In the genomic region with DNA sequence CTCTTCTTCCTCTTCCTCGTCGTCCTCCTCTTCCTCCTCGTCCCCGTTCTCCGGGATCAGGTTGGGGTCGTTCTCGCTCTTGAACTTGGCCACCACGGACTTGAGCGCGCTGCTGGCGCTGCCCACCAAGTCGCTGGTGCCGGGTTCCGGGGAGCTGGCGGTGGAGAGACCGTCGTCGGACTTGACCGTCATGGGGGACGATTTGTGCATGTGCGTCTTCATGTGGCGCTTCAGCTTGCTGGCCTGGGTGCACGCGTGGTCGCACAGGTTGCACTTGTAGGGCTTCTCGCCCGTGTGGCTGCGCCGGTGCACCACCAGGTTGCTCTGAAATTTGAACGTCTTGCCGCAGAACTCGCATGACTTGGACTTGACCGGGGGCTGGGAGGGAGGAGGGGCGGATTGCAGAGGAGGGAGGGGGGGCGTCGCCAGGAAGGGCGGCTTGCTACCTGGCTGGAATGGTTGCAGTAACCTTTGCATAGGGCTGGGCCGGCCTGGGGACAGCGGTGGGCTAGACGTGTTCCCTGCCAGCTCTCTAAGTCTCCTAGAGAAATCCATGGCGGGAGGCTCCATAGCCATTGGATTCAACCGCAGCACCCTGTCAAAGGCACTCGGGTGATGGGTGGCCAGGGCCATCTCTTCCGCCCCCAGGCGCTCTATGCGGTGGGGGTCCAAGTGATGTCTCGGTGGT, we compare ENCODE assay signal across 25 cellular contexts.
DNase-seq lines count a peak whose midpoint lies in the region; ATAC-seq lines count a peak whose summit lies in the region.
"Had no signal": no experiment of that assay in that cellular context is flagged by ENCODE, and none has a peak within 500 bp of the region (broad histone marks: within the 10 kb centered on the region; RNA-seq: fewer than 3 reads in every experiment).

No MANE protein-coding gene starts in this region.

- no peaks in the 10 kb centered on the region for H3K27me3 Mint-ChIP-seq in stimulated activated naive CD8-positive, alpha-beta T cell treated with anti-CD3 and anti-CD28 coated beads, Interleukin-15, amount 100 ng/mL, for 72 hours
- H3K27me3 Mint-ChIP-seq in naive B cell: no peaks in the 10 kb centered on the region

- peak; percentile 45 for ATAC-seq in stimulated activated naive CD8-positive, alpha-beta T cell treated with anti-CD3 and anti-CD28 coated beads, Interleukin-15, amount 100 ng/mL, for 72 hours
- no peak for ATAC-seq in stimulated activated naive CD8-positive, alpha-beta T cell treated with anti-CD3 and anti-CD28 coated beads, Interleukin-15, Interleukin-2, amounts not matched to agents 100 U/mL and 50 U/mL, for 24 hours
- ATAC-seq in naive B cell (ENCODE audit: low read depth in 2 of 2) (no peak), HG02623 (IDR thresholded peaks at IDR 0.05; ENCODE audit: unreplicated experiment) (no peak)
- ATAC-seq in stimulated activated effector memory CD8-positive, alpha-beta T cell treated with anti-CD3 and anti-CD28 coated beads, Interleukin-12 subunit alpha, Interleukin-12 subunit beta, amount 100 ng/mL, for 72 hours: no peak
- ATAC-seq: GM12878, K562 had no signal

- H3K36me3 Mint-ChIP-seq in naive B cell: peaks cover 34 to 39% of the 10 kb centered on the region in 2 donors
- no peaks in the 10 kb centered on the region for H3K36me3 Mint-ChIP-seq in stimulated activated effector memory CD8-positive, alpha-beta T cell treated with anti-CD3 and anti-CD28 coated beads, Interleukin-12 subunit alpha, Interleukin-12 subunit beta, amount 100 ng/mL, for 72 hours
- H3K36me3 Mint-ChIP-seq: CD4-positive, alpha-beta memory T cell had no signal

- no peak overlapping the region for H3K27ac Mint-ChIP-seq in stimulated activated naive CD8-positive, alpha-beta T cell treated with anti-CD3 and anti-CD28 coated beads, Interleukin-15, amount 100 ng/mL, for 72 hours
- H3K27ac Mint-ChIP-seq in naive B cell: peak overlapping the region in 5 of 6 donors; percentile 70 to 95 (median 88)
- H3K27ac Mint-ChIP-seq in stimulated activated effector memory CD8-positive, alpha-beta T cell treated with anti-CD3 and anti-CD28 coated beads, Interleukin-12 subunit alpha, Interleukin-12 subunit beta, amount 100 ng/mL, for 72 hours: peak overlapping the region; percentile 57
- H3K27ac Mint-ChIP-seq: CD4-positive, alpha-beta memory T cell had no signal

- H3K9me3 Mint-ChIP-seq in stimulated activated naive CD8-positive, alpha-beta T cell treated with anti-CD3 and anti-CD28 coated beads, Interleukin-15, amount 100 ng/mL, for 72 hours: peaks cover 0 to 6% of the 10 kb centered on the region in 2 donors
- H3K9me3 Mint-ChIP-seq in naive B cell: peaks cover 0 to 3% (median 0%) of the 10 kb centered on the region in 7 donors
- peaks cover under 1% of the 10 kb centered on the region for H3K9me3 Mint-ChIP-seq in stimulated activated effector memory CD8-positive, alpha-beta T cell treated with anti-CD3 and anti-CD28 coated beads, Interleukin-12 subunit alpha, Interleukin-12 subunit beta, amount 100 ng/mL, for 72 hours

- no peak overlapping the region for H3K4me3 Mint-ChIP-seq in stimulated activated naive CD8-positive, alpha-beta T cell treated with anti-CD3 and anti-CD28 coated beads, Interleukin-15, amount 100 ng/mL, for 72 hours
- H3K4me3 Mint-ChIP-seq in naive B cell: peak overlapping the region in 3 of 8 donors; percentile 35 to 61 (median 40)
- no peak overlapping the region for H3K4me3 Mint-ChIP-seq in stimulated activated effector memory CD8-positive, alpha-beta T cell treated with anti-CD3 and anti-CD28 coated beads, Interleukin-12 subunit alpha, Interleukin-12 subunit beta, amount 100 ng/mL, for 72 hours
- H3K4me3 Mint-ChIP-seq: CD4-positive, alpha-beta memory T cell had no signal

- no peak for DNase-seq in stimulated activated naive CD8-positive, alpha-beta T cell treated with anti-CD3 and anti-CD28 coated beads, Interleukin-15, amount 100 ng/mL, for 72 hours
- DNase-seq in stimulated activated naive CD8-positive, alpha-beta T cell treated with anti-CD3 and anti-CD28 coated beads, Interleukin-15, Interleukin-2, amounts not matched to agents 100 U/mL and 50 U/mL, for 24 hours: no peak
- DNase-seq in naive B cell (no peak), NCI-H2171 (lab: John Stamatoyannopoulos, UW) (no peak), NCI-H1417 treated with DMSO at 0.1 percent for 48 hours (lab: John Stamatoyannopoulos, UW) (no peak), cerebellar nuclear complex (lab: John Stamatoyannopoulos, UW) (no peak)
- DNase-seq in stimulated activated effector memory CD8-positive, alpha-beta T cell treated with anti-CD3 and anti-CD28 coated beads, Interleukin-12 subunit alpha, Interleukin-12 subunit beta, amount 100 ng/mL, for 72 hours (ENCODE audit: low spot score in 2 of 2): no peak
- DNase-seq: ACHN; Caco-2; CD4-positive, alpha-beta memory T cell; DMS 273 treated with DMSO at 0.1 percent for 48 hours; DND-41; HCEC 1CT; NCI-H1092; NCI-H1436 treated with DMSO at 0.1 percent for 48 hours; NCI-H1930; NCI-H2227 treated with DMSO at 0.1 percent for 48 hours; NCI-H510A treated with DMSO at 0.1 percent for 48 hours; NCI-H748 treated with DMSO at 0.1 percent for 48 hours; PC-9; RPMI8226; SHP77 had no signal

- H3K4me1 Mint-ChIP-seq in stimulated activated naive CD8-positive, alpha-beta T cell treated with anti-CD3 and anti-CD28 coated beads, Interleukin-15, amount 100 ng/mL, for 72 hours: no peaks in the 10 kb centered on the region
- H3K4me1 Mint-ChIP-seq in naive B cell: peaks cover 33 to 62% (median 54%) of the 10 kb centered on the region in 3 donors
- H3K4me1 Mint-ChIP-seq in stimulated activated effector memory CD8-positive, alpha-beta T cell treated with anti-CD3 and anti-CD28 coated beads, Interleukin-12 subunit alpha, Interleukin-12 subunit beta, amount 100 ng/mL, for 72 hours: no peaks in the 10 kb centered on the region
- H3K4me1 Mint-ChIP-seq: CD4-positive, alpha-beta memory T cell had no signal

Comparison
In these comparisons a context has a peak if more than half of its experiments do, and no peak if none do; other contexts are left out.
1. H3K27ac Mint-ChIP-seq: peak in naive B cell (5 of 6) and stimulated activated effector memory CD8-positive, alpha-beta T cell treated with anti-CD3 and anti-CD28 coated beads, Interleukin-12 subunit alpha, Interleukin-12 subunit beta, amount 100 ng/mL, for 72 hours (single experiment); none in stimulated activated naive CD8-positive, alpha-beta T cell treated with anti-CD3 and anti-CD28 coated beads, Interleukin-15, amount 100 ng/mL, for 72 hours (0 of 2).